ENCODE assay signal across 19 cellular contexts in genomic region chr14:52112336-52113018, GRCh38. TPM values are rescaled to one million over a fixed set of nuclear protein-coding genes. Genes with fewer than 3 reads are reported as not detected.
DNase-seq lines count a peak whose midpoint lies in the region; ATAC-seq, FAIRE-seq and TF ChIP-seq lines count a peak whose summit lies in the region.
"Had no signal": no experiment of that assay in that cellular context is flagged by ENCODE, and none has a peak within 500 bp of the region (broad histone marks: within the 10 kb centered on the region; RNA-seq: fewer than 3 reads in every experiment).

No MANE protein-coding gene starts in this region.

- H3K4me1 Mint-ChIP-seq in astrocyte (ENCODE audit: low read depth, unreplicated experiment): peaks cover 9% of the 10 kb centered on the region
- H3K4me1 Mint-ChIP-seq: activated CD4-positive, alpha-beta T cell treated with anti-CD3 and anti-CD28 coated beads for 36 hours had no signal

- BruUV-seq in IMR-90 (replicated peaks; lab: Mats Ljungman, UMichigan): no TSS peak

- no peaks in the 10 kb centered on the region for H3K27me3 Mint-ChIP-seq in astrocyte (ENCODE audit: low read depth, unreplicated experiment)
- H3K27me3 Mint-ChIP-seq: CD4-positive, alpha-beta T cell had no signal

- no peak for TF ChIP-seq EP300 in A549 (IDR thresholded peaks at IDR 0.05)

- peaks cover 9% of the 10 kb centered on the region for H3K9me1 ChIP-seq in IMR-90 (ENCODE audit: insufficient read depth, low read length)

- intact Hi-C loops in IMR-90 (cut with micrococcal nuclease): no loop called here

- H3K27ac ChIP-seq in A549 (peak overlapping the region; percentile 32 to 38; a peak in 4 of 6 replicates), IMR-90 (ENCODE audit: insufficient read depth, low read length) (peak overlapping the region; percentile 55; the same call in 1 of the 2 replicates), astrocyte (ENCODE audit: low read depth, low read length) (peak overlapping the region; percentile 81)
- H3K27ac ChIP-seq: esophagus muscularis mucosa, psoas muscle, SK-N-MC, spleen had no signal

- H3K23ac ChIP-seq in IMR-90 (ENCODE audit: low read depth, low read length): peak overlapping the region; percentile 56; the same call in 1 of the 2 replicates

- H3K9me3 ChIP-seq in A549 (no peaks in the 10 kb centered on the region), IMR-90 (ENCODE audit: control insufficient read depth, insufficient read depth, low read length) (no peaks in the 10 kb centered on the region), astrocyte (ENCODE audit: insufficient read depth, low read depth, low read length) (no peaks in the 10 kb centered on the region)
- H3K9me3 ChIP-seq: esophagus muscularis mucosa, psoas muscle, spleen had no signal

- H3K79me1 ChIP-seq in IMR-90 (ENCODE audit: low read depth in 1 of 2, low read length in 2 of 2): peaks cover 0 to 10% of the 10 kb centered on the region in 2 experiments; a peak in 1 of 4 replicates

- TF ChIP-seq CTCF in A549 (IDR thresholded peaks at IDR 0.05): no peak
- TF ChIP-seq CTCF in IMR-90 (conservative IDR thresholded peaks at IDR 0.05; ENCODE audit: low read depth, low read length): no peak
- TF ChIP-seq CTCF in astrocyte (IDR thresholded peaks at IDR 0.05; ENCODE audit: insufficient read depth, low read depth, low read length): no peak
- no peak for TF ChIP-seq CTCF in GM10248 (IDR thresholded peaks at IDR 0.05; ENCODE audit: control extremely low read depth, extremely low read depth, low read depth, missing control alignments)

- DNase-seq in A549 (ENCODE audit: low read depth in 1 of 2, low spot score in 1 of 2) (peak in 1 of 2 experiments; percentile 11), IMR-90 (peak; percentile 84), astrocyte (ENCODE audit: low read depth) (peak; percentile 62), iris pigment epithelial cell (ENCODE audit: low read depth) (peak; percentile 81), GM10248 (ENCODE audit: extremely low spot score) (no peak)
- DNase-seq: activated CD4-positive, alpha-beta T cell treated with anti-CD3 and anti-CD28 coated beads for 36 hours; CD4-positive, alpha-beta T cell; hypothalamus; NCI-H2081; NCI-H510A treated with DMSO at 0.1 percent for 48 hours; psoas muscle; spleen had no signal

- no peak overlapping the region for H3K4me3 Mint-ChIP-seq in astrocyte (ENCODE audit: unreplicated experiment)
- H3K4me3 Mint-ChIP-seq: activated CD4-positive, alpha-beta T cell treated with anti-CD3 and anti-CD28 coated beads for 36 hours; CD4-positive, alpha-beta T cell; IgD-negative memory B cell; nephron had no signal

- H3K36me3 Mint-ChIP-seq in astrocyte (ENCODE audit: low read depth, unreplicated experiment): no peaks in the 10 kb centered on the region
- H3K36me3 Mint-ChIP-seq: IgD-negative memory B cell had no signal

- no peaks in the 10 kb centered on the region; the same call in 1 of the 2 replicates for H4K20me1 ChIP-seq in IMR-90 (ENCODE audit: insufficient read depth, low read length)
- no peaks in the 10 kb centered on the region for H4K20me1 ChIP-seq in astrocyte (ENCODE audit: insufficient read depth, low read length)

- no peak overlapping the region for H2AK5ac ChIP-seq in IMR-90 (ENCODE audit: low read depth, low read length)

- H3K4me2 ChIP-seq in A549 (no peak overlapping the region), IMR-90 (ENCODE audit: low read depth, low read length) (no peak overlapping the region), astrocyte (ENCODE audit: low read length) (no peak overlapping the region)

- H4K5ac ChIP-seq in IMR-90 (ENCODE audit: low read depth, low read length): peak overlapping the region; percentile 61; the same call in 1 of the 2 replicates

- H3K4me3 ChIP-seq in A549 (no peak overlapping the region), IMR-90 (ENCODE audit: insufficient read depth, low read depth, low read length) (no peak overlapping the region), astrocyte (ENCODE audit: insufficient read depth, low read depth, low read length) (no peak overlapping the region)
- H3K4me3 ChIP-seq: esophagus muscularis mucosa, psoas muscle, SK-N-MC, spleen had no signal

- no peaks in the 10 kb centered on the region for H3K27me3 ChIP-seq in IMR-90 (ENCODE audit: control insufficient read depth, insufficient read depth, low read length)
- H3K27me3 ChIP-seq in astrocyte (ENCODE audit: insufficient read depth, low read length): no peaks in the 10 kb centered on the region
- H3K27me3 ChIP-seq: esophagus muscularis mucosa, spleen had no signal

- no peaks in the 10 kb centered on the region for H3K79me2 ChIP-seq in astrocyte (ENCODE audit: insufficient read depth, low read length)

- H3K4ac ChIP-seq in IMR-90 (ENCODE audit: low read depth, low read length): peak overlapping the region; percentile 56; the same call in 1 of the 2 replicates

- peak overlapping the region; percentile 47 for H3K18ac ChIP-seq in IMR-90 (ENCODE audit: low read depth, low read length)

- H2AK9ac ChIP-seq in IMR-90 (replicated peaks; ENCODE audit: low read depth, low read length, poor library complexity): no peak overlapping the region

- H4K8ac ChIP-seq in IMR-90 (ENCODE audit: low read depth in 2 of 2, low read length in 2 of 2): peak overlapping the region; percentile 51 to 71; a peak in 2 of 4 replicates

- no peak for FAIRE-seq in A549 (lab: Jason Lieb, UNC)
- no peak for FAIRE-seq in astrocyte (lab: Jason Lieb, UNC)

- no peak for TF ChIP-seq RAD21 in A549 (conservative IDR thresholded peaks at IDR 0.05 in 1 of 2, IDR thresholded peaks at IDR 0.05 in 1 of 2)
- no peak for TF ChIP-seq RAD21 in IMR-90 (IDR thresholded peaks at IDR 0.05; ENCODE audit: low read length)

- H2BK5ac ChIP-seq in IMR-90 (ENCODE audit: low read depth, low read length, poor library complexity, severe bottlenecking): peak overlapping the region; percentile 98

- peak overlapping the region; percentile 38; the same call in 1 of the 2 replicates for H4K91ac ChIP-seq in IMR-90 (ENCODE audit: insufficient read depth, low read depth, low read length)

- H3K27ac Mint-ChIP-seq in astrocyte (ENCODE audit: unreplicated experiment): no peak overlapping the region
- H3K27ac Mint-ChIP-seq: activated CD4-positive, alpha-beta T cell treated with anti-CD3 and anti-CD28 coated beads for 36 hours; CD4-positive, alpha-beta T cell; IgD-negative memory B cell; nephron had no signal

- CTCF ChIA-PET in A549 (lab: Yijun Ruan, JAX): no interaction called here
- CTCF ChIA-PET in IMR-90 (lab: Yijun Ruan, JAX): interaction anchor here (0.6 kb wide), 1 partner anchor 67 kb away, joined by 3 read pairs; no protein-coding TSS in a partner anchor
- CTCF ChIA-PET in GM10248 (lab: Yijun Ruan, JAX): no interaction called here

- peaks cover 19% of the 10 kb centered on the region for H3K4me1 ChIP-seq in A549
- peaks cover 36% of the 10 kb centered on the region for H3K4me1 ChIP-seq in IMR-90 (ENCODE audit: control insufficient read depth, insufficient read depth, low read length)
- H3K4me1 ChIP-seq in astrocyte (ENCODE audit: insufficient read depth, low read length): peaks cover 10% of the 10 kb centered on the region
- H3K4me1 ChIP-seq: esophagus muscularis mucosa, psoas muscle, spleen had no signal

- H3K36me3 ChIP-seq in IMR-90 (ENCODE audit: control insufficient read depth, insufficient read depth, low read length) (no peaks in the 10 kb centered on the region), astrocyte (ENCODE audit: insufficient read depth, low read length) (no peaks in the 10 kb centered on the region)
- H3K36me3 ChIP-seq: esophagus muscularis mucosa, spleen had no signal

- H3K56ac ChIP-seq in IMR-90 (ENCODE audit: extremely low read depth, insufficient read depth, low read length): no peak overlapping the region

- ATAC-seq in A549 (0 out of 6 replicates have a peak, but pooled peaks of 1 of the 2 experiments have one; percentile 37), IMR-90 (ENCODE audit: low read depth) (no peak), HG02938 (IDR thresholded peaks at IDR 0.05; ENCODE audit: unreplicated experiment) (no peak), GM21526 (IDR thresholded peaks at IDR 0.05; ENCODE audit: low FRiP score, unreplicated experiment) (no peak), HG02623 (IDR thresholded peaks at IDR 0.05; ENCODE audit: unreplicated experiment) (no peak)
- ATAC-seq: activated CD4-positive, alpha-beta T cell treated with anti-CD3 and anti-CD28 coated beads for 36 hours; psoas muscle had no signal

- in situ Hi-C loops in IMR-90 (cut with MboI; ENCODE audit: low sequenced_read_pairs): no loop called here

- peak overlapping the region; percentile 84 for H2BK120ac ChIP-seq in IMR-90 (ENCODE audit: low read depth, low read length)

- H3K9ac ChIP-seq in IMR-90 (ENCODE audit: low read depth, low read length) (no peak overlapping the region), astrocyte (ENCODE audit: low read length) (no peak overlapping the region)

- no peaks in the 10 kb centered on the region for H3K9me3 Mint-ChIP-seq in astrocyte (ENCODE audit: unreplicated experiment)
- H3K9me3 Mint-ChIP-seq: CD4-positive, alpha-beta T cell had no signal

- dilution Hi-C loops in IMR-90 (cut with HindIII; ENCODE audit: low sequenced_read_pairs, unreplicated experiment): no loop called here

- H2AFZ ChIP-seq in IMR-90 (replicated peaks; ENCODE audit: low read length, poor library complexity): no peak overlapping the region
- no peak overlapping the region for H2AFZ ChIP-seq in astrocyte (ENCODE audit: low read depth, low read length)

- H3K14ac ChIP-seq in IMR-90 (replicated peaks; ENCODE audit: low read depth, low read length): 0 out of 2 replicates have a peak overlapping the region, but pooled peaks have one; percentile 22

- H2BK20ac ChIP-seq in IMR-90 (ENCODE audit: low read depth, low read length): peak overlapping the region; percentile 84; the same call in 1 of the 2 replicates

- TF ChIP-seq POLR2A in A549 (IDR thresholded peaks at IDR 0.05; ENCODE audit: low read length) (no peak), IMR-90 (IDR thresholded peaks at IDR 0.05; ENCODE audit: low read depth, low read length) (no peak)

- POLR2A ChIA-PET in A549 (lab: Yijun Ruan, JAX) (no interaction called here), IMR-90 (lab: Charles Lee; ENCODE audit: unreplicated experiment) (no interaction called here), GM10248 (lab: Yijun Ruan, JAX) (no interaction called here)

- H2BK15ac ChIP-seq in IMR-90 (ENCODE audit: low read depth, low read length): peak overlapping the region; percentile 87

TF ChIP-seq in A549, 52 proteins besides CTCF, POLR2A, EP300 and RAD21 (continues in another document):
- TF ChIP-seq MAFK (IDR thresholded peaks at IDR 0.05; ENCODE audit: partially characterized antibody): peak; percentile 35

RNA-seq across cellular contexts. Expression of gene NID2, which starts 43.6 kb away (rescaled TPM):
- 7.3 and 10.3 TPM in 2 replicates for polyA plus RNA-seq in A549 (2011; rRNA removed)
- polyA plus RNA-seq in A549 (2012; cell fraction: cytosol; rRNA removed): 1.8 and 2.0 TPM in 2 replicates
- 7.0 and 7.2 TPM in 2 replicates for polyA plus RNA-seq in A549 (2012; cell fraction: nucleus; rRNA removed)
- polyA plus RNA-seq in A549 (2017; fragmentation: RNase III; extraction: RNeasy Plus Mini Kit Qiagen cat#74134 plus additional on column Dnase treatment): 18.9 to 23.3 TPM (median 20.6 TPM) in 3 replicates
- polyA minus RNA-seq in A549 (2011; rRNA and poly(A)+ RNA removed): 7.8 and 7.9 TPM in 2 replicates
- total RNA-seq in IMR-90 (2012; rRNA removed): 101 and 102 TPM in 2 replicates
- 278 and 303 TPM in 2 replicates for polyA plus RNA-seq in IMR-90 (2012; rRNA removed)
- polyA plus RNA-seq in IMR-90 (2012; cell fraction: cytosol; rRNA removed): 237 and 279 TPM in 2 replicates
- 363 and 859 TPM in 2 replicates for polyA plus RNA-seq in IMR-90 (2012; cell fraction: nucleus; rRNA removed; ENCODE audit: low replicate concordance)
- total RNA-seq in astrocyte: 11.4 and 22.3 TPM in 2 replicates
- total RNA-seq: activated CD4-positive, alpha-beta T cell treated with anti-CD3 and anti-CD28 coated beads for 36 hours had no signal
